19 cellular contexts compared by ENCODE assay signal in the genomic region with DNA sequence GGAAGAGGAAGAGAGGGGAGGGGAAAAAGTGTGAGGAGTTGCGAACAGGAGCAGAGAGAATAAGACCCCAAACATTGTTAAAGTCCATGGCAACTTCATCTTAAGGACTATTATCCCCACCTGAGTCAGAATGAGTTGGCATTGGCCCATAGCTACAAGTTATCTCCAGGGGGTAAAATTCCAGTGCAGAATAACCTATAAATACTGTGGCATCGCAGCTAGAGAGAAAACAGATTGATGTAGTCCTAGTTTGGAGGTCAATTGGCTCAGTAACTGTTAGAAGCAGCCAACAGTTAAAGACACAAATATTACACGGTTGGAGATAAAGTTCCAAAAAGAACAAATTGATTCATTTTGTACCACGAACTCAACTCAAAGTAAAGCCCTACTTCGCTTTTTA.
DNase-seq lines count a peak whose midpoint lies in the region; ATAC-seq, FAIRE-seq and TF ChIP-seq lines count a peak whose summit lies in the region.
"Had no signal": no experiment of that assay in that cellular context is flagged by ENCODE, and none has a peak within 500 bp of the region (broad histone marks: within the 10 kb centered on the region; RNA-seq: fewer than 3 reads in every experiment).

No MANE protein-coding gene starts in this region.

- no peaks in the 10 kb centered on the region for H4K20me1 ChIP-seq in GM23248 (ENCODE audit: insufficient read depth)
- no peaks in the 10 kb centered on the region for H4K20me1 ChIP-seq in osteoblast (ENCODE audit: insufficient read depth, low read length)

- peak overlapping the region; percentile 52 for H3K27ac ChIP-seq in GM23248
- peak overlapping the region; percentile 79 for H3K27ac ChIP-seq in osteoblast (ENCODE audit: low read depth, low read length)
- no peak overlapping the region for H3K27ac ChIP-seq in gastrocnemius medialis
- H3K27ac ChIP-seq: prostate gland had no signal

- no peaks in the 10 kb centered on the region for H3K9me2 ChIP-seq in GM23248 (ENCODE audit: insufficient read depth)

- intact Hi-C loops in gastrocnemius medialis (cut with DNase I; ENCODE audit: low total_unique reads): loop anchor here (10.0 kb wide), 1 partner anchor 239 kb away; no protein-coding TSS in a partner anchor

- H3K4me1 ChIP-seq in GM23248 (ENCODE audit: insufficient read depth): peaks cover 52% of the 10 kb centered on the region
- H3K4me1 ChIP-seq in osteoblast (ENCODE audit: insufficient read depth, low read length): peaks cover 56% of the 10 kb centered on the region
- H3K4me1 ChIP-seq in gastrocnemius medialis: peaks cover 0 to 3% of the 10 kb centered on the region in 2 donors
- H3K4me1 ChIP-seq: prostate gland had no signal

- H3K79me2 ChIP-seq in GM23248 (ENCODE audit: insufficient read depth) (no peaks in the 10 kb centered on the region), osteoblast (ENCODE audit: insufficient read depth, low read length) (no peaks in the 10 kb centered on the region)

- H3K4me2 ChIP-seq in GM23248 (ENCODE audit: unreplicated experiment) (peak overlapping the region; percentile 10), osteoblast (ENCODE audit: insufficient read depth, low read length) (peak overlapping the region; percentile 26)

- H3K27me3 ChIP-seq in GM23248 (replicated peaks; ENCODE audit: insufficient read depth) (no peaks in the 10 kb centered on the region), osteoblast (ENCODE audit: insufficient read depth, low read length) (no peaks in the 10 kb centered on the region), gastrocnemius medialis (no peaks in the 10 kb centered on the region)
- H3K27me3 ChIP-seq: BE2C had no signal

- H3K9ac ChIP-seq in GM23248: no peak overlapping the region

- H2AFZ ChIP-seq in GM23248 (peak overlapping the region; percentile 42), osteoblast (ENCODE audit: low read length) (peak overlapping the region; percentile 24)

- DNase-seq in GM23248 (peak; percentile 41), RCC 7860 (ENCODE audit: low spot score) (peak; percentile 77), fibroblast of mammary gland (ENCODE audit: low read depth) (peak; percentile 38), osteoblast (ENCODE audit: insufficient read length, low spot score, missing footprints) (no peak), amniotic stem cell (lab: John Stamatoyannopoulos, UW) (no peak), gastrocnemius medialis (no peak)
- DNase-seq: activated naive CD8-positive, alpha-beta T cell treated with anti-CD3 and anti-CD28 coated beads, Interleukin-2, amount 50 U/mL, for 24 hours; BE2C; NCI-H2081 treated with DMSO at 0.1 percent for 48 hours; NCI-H526 treated with DMSO at 0.1 percent for 48 hours; OCI-M1; stimulated activated CD4-positive, alpha-beta T cell treated with anti-CD3 and anti-CD28 coated beads, Interleukin-12 subunit alpha, Interleukin-12 subunit beta, amount 100 ng/mL, for 4 hours; stimulated activated naive CD4-positive, alpha-beta T cell; trophoblast cell had no signal

- in situ Hi-C loops in GM23248 (cut with MboI) (loop anchor here (25.0 kb wide), 1 partner anchor 1376 kb away; no protein-coding TSS in a partner anchor), gastrocnemius medialis (cut with MboI; ENCODE audit: low sequenced_read_pairs in 4 of 4) (loop anchor here in 1 of 4 donors (25.0 kb wide), 1 partner anchor 1376 kb away; no protein-coding TSS in a partner anchor)

- H3K4me3 ChIP-seq in GM23248 (no peak overlapping the region), fibroblast of mammary gland (ENCODE audit: control insufficient read depth, low read depth, low read length) (no peak overlapping the region), osteoblast (ENCODE audit: insufficient read depth, low read length) (no peak overlapping the region), gastrocnemius medialis (no peak overlapping the region)
- H3K4me3 ChIP-seq: prostate gland had no signal

- ATAC-seq in HG02642 (IDR thresholded peaks at IDR 0.05; ENCODE audit: poor library complexity, unreplicated experiment) (no peak), GM21447 (IDR thresholded peaks at IDR 0.05; ENCODE audit: unreplicated experiment) (no peak), gastrocnemius medialis (no peak)
- ATAC-seq: activated naive CD8-positive, alpha-beta T cell treated with anti-CD3 and anti-CD28 coated beads, Interleukin-2, amount 50 U/mL, for 24 hours; HepG2 had no signal

- no peak for TF ChIP-seq CTCF in fibroblast of mammary gland (conservative IDR thresholded peaks at IDR 0.05; ENCODE audit: control insufficient read depth, insufficient read depth, low read depth, low read length)
- no peak for TF ChIP-seq CTCF in osteoblast (IDR thresholded peaks at IDR 0.05; ENCODE audit: extremely low read depth, low read depth, low read length)
- TF ChIP-seq CTCF in gastrocnemius medialis (IDR thresholded peaks at IDR 0.05 in 4 of 5, conservative IDR thresholded peaks at IDR 0.05 in 1 of 5): no peak

- H3K36me3 ChIP-seq in GM23248 (ENCODE audit: low read depth) (no peaks in the 10 kb centered on the region), osteoblast (ENCODE audit: insufficient read depth, low read length) (no peaks in the 10 kb centered on the region), gastrocnemius medialis (no peaks in the 10 kb centered on the region)
- H3K36me3 ChIP-seq: BE2C, prostate gland had no signal

- peaks cover 35% of the 10 kb centered on the region for H3F3A ChIP-seq in GM23248 (ENCODE audit: insufficient read depth)

- H3K9me3 ChIP-seq in GM23248 (ENCODE audit: low read depth) (no peaks in the 10 kb centered on the region), osteoblast (ENCODE audit: low read depth, low read length) (no peaks in the 10 kb centered on the region), gastrocnemius medialis (no peaks in the 10 kb centered on the region)
- H3K9me3 ChIP-seq: BE2C, prostate gland had no signal

- 51 to 52% methylated on average over 5 of the region's 5 CpGs for WGBS in GM23248 (ENCODE audit: low coverage in 1 of 2, low lambda C conversion rate in 2 of 2, missing lambda C conversion rate in 2 of 2), 2 experiments

- no peak for TF ChIP-seq POLR2A in gastrocnemius medialis (IDR thresholded peaks at IDR 0.05)

- no peak for FAIRE-seq in RCC 7860 (lab: Jason Lieb, UNC)
- FAIRE-seq: D721Med, HepG2 had no signal

Comparison
In these comparisons a context has a peak if more than half of its experiments do, and no peak if none do; other contexts are left out.
1. DNase-seq: peak in GM23248 (single experiment), RCC 7860 (single experiment) and fibroblast of mammary gland (single experiment); none in osteoblast (single experiment), amniotic stem cell (single experiment) and gastrocnemius medialis (0 of 2).
2. H3K27ac ChIP-seq: peak in GM23248 (single experiment) and osteoblast (single experiment); none in gastrocnemius medialis (0 of 4).